12 cellular contexts compared by ENCODE assay signal in the genomic region with DNA sequence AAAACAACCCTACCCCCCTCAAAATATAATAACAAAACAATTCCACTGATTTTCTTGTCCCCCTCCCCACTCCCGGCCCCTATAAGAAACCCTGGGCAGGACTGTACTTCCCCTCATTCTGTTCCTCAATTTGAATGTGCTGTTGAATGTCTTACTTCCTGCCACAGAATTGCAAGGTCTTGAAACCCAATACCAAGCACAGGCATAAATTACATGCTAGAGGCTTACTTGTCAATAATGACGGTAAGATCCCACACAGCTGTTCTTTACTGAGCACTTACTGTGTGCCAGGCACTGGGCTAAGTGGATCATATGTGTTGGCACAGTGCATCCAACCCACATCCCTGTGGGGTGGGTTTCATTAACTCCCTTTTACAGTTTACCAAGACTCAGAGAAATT.
DNase-seq lines count a peak whose midpoint lies in the region; ATAC-seq and TF ChIP-seq lines count a peak whose summit lies in the region.
"Had no signal": no experiment of that assay in that cellular context is flagged by ENCODE, and none has a peak within 500 bp of the region (broad histone marks: within the 10 kb centered on the region; RNA-seq: fewer than 3 reads in every experiment).

No MANE protein-coding gene starts in this region.

- peaks cover 31% of the 10 kb centered on the region for H3K36me3 Mint-ChIP-seq in activated naive CD8-positive, alpha-beta T cell treated with anti-CD3 and anti-CD28 coated beads, Interleukin-2, amount 10 ng/mL, durations not matched to agents 7 days and 5 days
- peaks cover 6% of the 10 kb centered on the region for H3K36me3 Mint-ChIP-seq in activated naive CD8-positive, alpha-beta T cell treated with anti-CD3 and anti-CD28 coated beads for 36 hours
- no peaks in the 10 kb centered on the region for H3K36me3 Mint-ChIP-seq in activated CD4-positive, alpha-beta T cell treated with anti-CD3 and anti-CD28 coated beads, Interleukin-2, amount 10 ng/mL, durations not matched to agents 24 days and 14 days (ENCODE audit: low read depth)

- no peak overlapping the region for H3K4me3 ChIP-seq in upper lobe of left lung
- H3K4me3 ChIP-seq: vagina had no signal

- H3K9me3 ChIP-seq in upper lobe of left lung: no peaks in the 10 kb centered on the region
- H3K9me3 ChIP-seq: vagina had no signal

- no peak for TF ChIP-seq POLR2A in upper lobe of left lung (IDR thresholded peaks at IDR 0.05)

- POLR2A ChIA-PET in activated naive CD8-positive, alpha-beta T cell treated with anti-CD3 and anti-CD28 coated beads, Interleukin-2, amount 10 ng/mL, durations not matched to agents 7 days and 5 days (lab: Charles Lee): interaction anchor here (0.7 kb wide), 1 partner anchor 1149 kb away, joined by 4 read pairs; a partner anchor contains a TSS

- H3K4me1 ChIP-seq in upper lobe of left lung: peaks cover 52 to 82% (median 61%) of the 10 kb centered on the region in 4 donors

- H3K27ac Mint-ChIP-seq in activated naive CD8-positive, alpha-beta T cell treated with anti-CD3 and anti-CD28 coated beads, Interleukin-2, amount 10 ng/mL, durations not matched to agents 7 days and 5 days: peak overlapping the region; percentile 80
- H3K27ac Mint-ChIP-seq in activated naive CD8-positive, alpha-beta T cell treated with anti-CD3 and anti-CD28 coated beads for 36 hours: no peak overlapping the region
- no peak overlapping the region for H3K27ac Mint-ChIP-seq in activated CD4-positive, alpha-beta T cell treated with anti-CD3 and anti-CD28 coated beads, Interleukin-2, amount 10 ng/mL, durations not matched to agents 24 days and 14 days

- H3K27ac ChIP-seq in upper lobe of left lung: peak overlapping the region; percentile 59 to 85 (median 74)
- H3K27ac ChIP-seq: vagina had no signal

- H3K27me3 Mint-ChIP-seq in activated naive CD8-positive, alpha-beta T cell treated with anti-CD3 and anti-CD28 coated beads, Interleukin-2, amount 10 ng/mL, durations not matched to agents 7 days and 5 days: no peaks in the 10 kb centered on the region
- H3K27me3 Mint-ChIP-seq in activated naive CD8-positive, alpha-beta T cell treated with anti-CD3 and anti-CD28 coated beads for 36 hours: no peaks in the 10 kb centered on the region
- peaks cover 6% of the 10 kb centered on the region for H3K27me3 Mint-ChIP-seq in activated CD4-positive, alpha-beta T cell treated with anti-CD3 and anti-CD28 coated beads, Interleukin-2, amount 10 ng/mL, durations not matched to agents 24 days and 14 days

- DNase-seq in activated naive CD8-positive, alpha-beta T cell treated with anti-CD3 and anti-CD28 coated beads, Interleukin-2, amount 10 ng/mL, durations not matched to agents 7 days and 5 days: no peak
- no peak for DNase-seq in activated naive CD8-positive, alpha-beta T cell treated with anti-CD3 and anti-CD28 coated beads for 36 hours
- DNase-seq in SKM-1 treated with dmso at 0.1 percent for 144 hours (lab: John Stamatoyannopoulos, UW; ENCODE audit: unreplicated experiment) (peak; percentile 83), iris pigment epithelial cell (ENCODE audit: low read depth) (peak; percentile 39), upper lobe of left lung (no peak), OCI-M1 (lab: John Stamatoyannopoulos, UW) (no peak), NCI-H1105 treated with DMSO at 0.1 percent for 48 hours (lab: John Stamatoyannopoulos, UW) (no peak)
- no peak for DNase-seq in activated CD4-positive, alpha-beta T cell treated with anti-CD3 and anti-CD28 coated beads, Interleukin-2, amount 10 ng/mL, durations not matched to agents 24 days and 14 days
- DNase-seq: activated CD4-positive, alpha-beta T cell treated with anti-CD3 and anti-CD28 coated beads for 48 hours; EL; NCI-H446 had no signal

- intact Hi-C loops in activated CD4-positive, alpha-beta T cell treated with anti-CD3 and anti-CD28 coated beads, Interleukin-2, amount 10 ng/mL, durations not matched to agents 24 days and 14 days (cut with micrococcal nuclease): no loop called here

- H3K4me3 Mint-ChIP-seq in activated naive CD8-positive, alpha-beta T cell treated with anti-CD3 and anti-CD28 coated beads, Interleukin-2, amount 10 ng/mL, durations not matched to agents 7 days and 5 days: peak overlapping the region; percentile 38
- no peak overlapping the region for H3K4me3 Mint-ChIP-seq in activated naive CD8-positive, alpha-beta T cell treated with anti-CD3 and anti-CD28 coated beads for 36 hours
- no peak overlapping the region for H3K4me3 Mint-ChIP-seq in activated CD4-positive, alpha-beta T cell treated with anti-CD3 and anti-CD28 coated beads, Interleukin-2, amount 10 ng/mL, durations not matched to agents 24 days and 14 days

- peak; percentile 70 for ATAC-seq in activated naive CD8-positive, alpha-beta T cell treated with anti-CD3 and anti-CD28 coated beads, Interleukin-2, amount 10 ng/mL, durations not matched to agents 7 days and 5 days (ENCODE audit: low read depth)
- ATAC-seq in upper lobe of left lung (ENCODE audit: low FRiP score in 2 of 2): peak in 1 of 2 donors; percentile 67

- TF ChIP-seq CTCF in upper lobe of left lung (IDR thresholded peaks at IDR 0.05): no peak

- TF ChIP-seq EP300 in upper lobe of left lung (IDR thresholded peaks at IDR 0.05): no peak

- H3K4me1 Mint-ChIP-seq in activated naive CD8-positive, alpha-beta T cell treated with anti-CD3 and anti-CD28 coated beads, Interleukin-2, amount 10 ng/mL, durations not matched to agents 7 days and 5 days: peaks cover 46% of the 10 kb centered on the region
- peaks cover 36% of the 10 kb centered on the region for H3K4me1 Mint-ChIP-seq in activated naive CD8-positive, alpha-beta T cell treated with anti-CD3 and anti-CD28 coated beads for 36 hours
- H3K4me1 Mint-ChIP-seq in activated CD4-positive, alpha-beta T cell treated with anti-CD3 and anti-CD28 coated beads, Interleukin-2, amount 10 ng/mL, durations not matched to agents 24 days and 14 days: peaks cover 12% of the 10 kb centered on the region

- H3K36me3 ChIP-seq in upper lobe of left lung: peaks cover 0 to 40% (median 11%) of the 10 kb centered on the region in 4 donors
- H3K36me3 ChIP-seq: vagina had no signal

- no peaks in the 10 kb centered on the region for H3K9me3 Mint-ChIP-seq in activated naive CD8-positive, alpha-beta T cell treated with anti-CD3 and anti-CD28 coated beads, Interleukin-2, amount 10 ng/mL, durations not matched to agents 7 days and 5 days
- no peaks in the 10 kb centered on the region for H3K9me3 Mint-ChIP-seq in activated naive CD8-positive, alpha-beta T cell treated with anti-CD3 and anti-CD28 coated beads for 36 hours
- no peaks in the 10 kb centered on the region for H3K9me3 Mint-ChIP-seq in activated CD4-positive, alpha-beta T cell treated with anti-CD3 and anti-CD28 coated beads, Interleukin-2, amount 10 ng/mL, durations not matched to agents 24 days and 14 days

- H3K27me3 ChIP-seq in upper lobe of left lung: no peaks in the 10 kb centered on the region
- H3K27me3 ChIP-seq: vagina had no signal

- WGBS in upper lobe of left lung, 2 donors: 35 to 53% methylated on average over 2 of the region's 2 CpGs

Comparison
In these comparisons a context has a peak if more than half of its experiments do, and no peak if none do; other contexts are left out.
1. DNase-seq: peak in SKM-1 treated with dmso at 0.1 percent for 144 hours (single experiment) and iris pigment epithelial cell (single experiment); none in activated naive CD8-positive, alpha-beta T cell treated with anti-CD3 and anti-CD28 coated beads, Interleukin-2, amount 10 ng/mL, durations not matched to agents 7 days and 5 days (single experiment), activated naive CD8-positive, alpha-beta T cell treated with anti-CD3 and anti-CD28 coated beads for 36 hours (single experiment), upper lobe of left lung (0 of 2), OCI-M1 (single experiment), NCI-H1105 treated with DMSO at 0.1 percent for 48 hours (single experiment) and activated CD4-positive, alpha-beta T cell treated with anti-CD3 and anti-CD28 coated beads, Interleukin-2, amount 10 ng/mL, durations not matched to agents 24 days and 14 days (single experiment).